1 cellular context compared by ENCODE assay signal in the genomic region with DNA sequence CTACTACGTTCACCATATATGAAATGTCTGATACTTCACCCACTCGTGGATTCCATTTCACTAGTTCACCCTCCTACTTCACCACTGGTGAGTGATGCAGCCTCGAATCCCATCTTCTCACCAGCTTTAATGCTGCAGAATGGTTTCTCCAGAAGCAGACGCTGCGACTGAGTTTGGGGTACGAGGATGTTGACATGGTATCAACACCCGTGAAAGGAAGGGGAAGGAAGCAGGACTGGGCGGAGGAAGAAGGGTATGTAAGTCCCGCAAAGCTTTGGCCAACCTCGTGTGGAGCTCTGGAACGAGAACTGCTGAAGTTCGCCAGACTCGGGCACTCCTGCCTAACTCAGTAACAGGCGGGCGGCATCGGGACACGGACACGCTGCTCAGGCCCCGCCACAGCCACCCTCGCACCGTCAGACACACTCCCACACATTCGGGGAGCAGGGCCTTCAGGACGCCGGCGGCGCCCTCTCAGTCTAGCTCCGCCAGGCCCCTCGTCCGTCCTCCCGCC.
A peak's percentile ranks its signal among the peaks of the same experiment; 100 is the strongest.
TF ChIP-seq lines count a peak whose summit lies in the region.

No MANE protein-coding gene starts in this region.

TF ChIP-seq in GM12878, 131 proteins besides CTCF, POLR2A, EP300 and RAD21 (continued from another document):
- 0 out of 2 replicates have a peak, but pooled peaks have one; percentile 58 for TF ChIP-seq HDGF (IDR thresholded peaks at IDR 0.05)
- no peak for TF ChIP-seq ZNF274 (IDR thresholded peaks at IDR 0.05; ENCODE audit: insufficient read depth, insufficient read length)
